16 cellular contexts compared by ENCODE assay signal in the genomic region with DNA sequence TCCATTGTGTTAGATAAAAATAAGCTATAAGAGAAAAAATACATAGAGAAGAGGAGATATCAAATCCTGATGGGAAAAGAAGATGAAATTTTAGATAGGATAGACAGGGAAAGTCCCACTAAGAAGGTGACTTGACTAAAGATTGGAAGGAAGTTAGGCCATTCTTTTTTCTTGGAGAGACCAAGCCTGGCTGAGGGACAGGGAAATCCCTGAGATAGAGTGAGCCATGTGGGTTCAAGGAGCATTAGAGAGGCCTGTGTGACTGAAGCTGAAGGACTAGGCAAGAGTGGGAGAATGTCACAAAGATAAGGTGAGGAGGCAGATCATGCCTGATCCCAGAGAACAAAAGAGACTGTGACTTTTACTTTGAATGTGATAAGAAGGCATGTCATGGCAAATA. TPM values are rescaled to one million over a fixed set of nuclear protein-coding genes. Genes with fewer than 3 reads are reported as not detected.
A peak's percentile ranks its signal among the peaks of the same experiment; 100 is the strongest.
DNase-seq lines count a peak whose midpoint lies in the region; ATAC-seq, FAIRE-seq and TF ChIP-seq lines count a peak whose summit lies in the region.
"Had no signal": no experiment of that assay in that cellular context is flagged by ENCODE, and none has a peak within 500 bp of the region (broad histone marks: within the 10 kb centered on the region; RNA-seq: fewer than 3 reads in every experiment).

No MANE protein-coding gene starts in this region.

- H3K9ac ChIP-seq in astrocyte (ENCODE audit: low read length): no peak overlapping the region
- H3K9ac ChIP-seq in mesendoderm (ENCODE audit: low read length): no peak overlapping the region
- H3K9ac ChIP-seq: BLaER1 treated with 17β-estradiol and CSF1 and Interleukin-3, amounts not matched to agents 10 nM and 100 nM had no signal

- H3K9me3 ChIP-seq in cardiac muscle cell (ENCODE audit: low read depth): no peaks in the 10 kb centered on the region
- no peaks in the 10 kb centered on the region for H3K9me3 ChIP-seq in astrocyte (ENCODE audit: insufficient read depth, low read depth, low read length)

- H3K27ac ChIP-seq in cardiac muscle cell: peak overlapping the region; percentile 72
- peak overlapping the region; percentile 30 for H3K27ac ChIP-seq in astrocyte (ENCODE audit: low read depth, low read length)
- no peak overlapping the region for H3K27ac ChIP-seq in mesendoderm (ENCODE audit: low read depth, low read length)
- H3K27ac ChIP-seq: BLaER1 treated with 17β-estradiol and CSF1 and Interleukin-3, amounts not matched to agents 10 nM and 100 nM had no signal

- H3K18ac ChIP-seq in mesendoderm (ENCODE audit: low read length): no peak overlapping the region

- H3K4me1 ChIP-seq in cardiac muscle cell (ENCODE audit: low read depth) (peaks cover 39% of the 10 kb centered on the region), astrocyte (ENCODE audit: insufficient read depth, low read length) (peaks cover 34% of the 10 kb centered on the region), mesendoderm (ENCODE audit: control insufficient read depth, low read depth, low read length) (no peaks in the 10 kb centered on the region)

- no peaks in the 10 kb centered on the region for H3K9me3 Mint-ChIP-seq in astrocyte (ENCODE audit: unreplicated experiment)
- H3K9me3 Mint-ChIP-seq: GM23338 had no signal

- peak overlapping the region; percentile 35 for H2AFZ ChIP-seq in astrocyte (ENCODE audit: low read depth, low read length)
- H2AFZ ChIP-seq: GM23338 had no signal

- no peaks in the 10 kb centered on the region for H3K79me2 ChIP-seq in astrocyte (ENCODE audit: insufficient read depth, low read length)
- H3K79me2 ChIP-seq in mesendoderm (ENCODE audit: control insufficient read depth, insufficient read depth, low read length): no peaks in the 10 kb centered on the region

- no peak overlapping the region for H4K8ac ChIP-seq in mesendoderm (ENCODE audit: low read depth, low read length)

- no peaks in the 10 kb centered on the region for H3K27me3 Mint-ChIP-seq in astrocyte (ENCODE audit: low read depth, unreplicated experiment)

- no peak overlapping the region for H4K5ac ChIP-seq in mesendoderm (ENCODE audit: low read length)

- H2BK15ac ChIP-seq in mesendoderm (replicated peaks; ENCODE audit: low read depth): no peak overlapping the region

- H3K4me3 ChIP-seq in cardiac muscle cell (no peak overlapping the region), astrocyte (ENCODE audit: insufficient read depth, low read depth, low read length) (no peak overlapping the region), mesendoderm (ENCODE audit: low read length) (no peak overlapping the region)
- H3K4me3 ChIP-seq: BLaER1 treated with 17β-estradiol and CSF1 and Interleukin-3, amounts not matched to agents 10 nM and 100 nM; GM12878; GM23338 had no signal

- H3K27ac Mint-ChIP-seq in astrocyte (ENCODE audit: unreplicated experiment): peak overlapping the region; percentile 30
- H3K27ac Mint-ChIP-seq: GM23338 had no signal

- TF ChIP-seq CTCF in cardiac muscle cell (IDR thresholded peaks at IDR 0.05; ENCODE audit: low read depth, low read length) (no peak), astrocyte (IDR thresholded peaks at IDR 0.05; ENCODE audit: insufficient read depth, low read depth, low read length) (no peak)

- FAIRE-seq in astrocyte (lab: Jason Lieb, UNC): no peak
- FAIRE-seq: GM12878 had no signal

- H3K36me3 ChIP-seq in cardiac muscle cell (no peaks in the 10 kb centered on the region), astrocyte (ENCODE audit: insufficient read depth, low read length) (no peaks in the 10 kb centered on the region), mesendoderm (ENCODE audit: control insufficient read depth, insufficient read depth, low read length) (no peaks in the 10 kb centered on the region)
- H3K36me3 ChIP-seq: BLaER1 treated with 17β-estradiol and CSF1 and Interleukin-3, amounts not matched to agents 10 nM and 100 nM had no signal

- intact Hi-C loops in cardiac septum (cut with DNase I): loop anchor here (10.0 kb wide), 1 partner anchor 301 kb away; no protein-coding TSS in a partner anchor

- no peak overlapping the region for H3K56ac ChIP-seq in mesendoderm (ENCODE audit: low read length)

- no peak overlapping the region for H3K23ac ChIP-seq in mesendoderm (ENCODE audit: low read length)

- H2BK120ac ChIP-seq in mesendoderm (ENCODE audit: low read depth, low read length): no peak overlapping the region

- H3K27me3 ChIP-seq in cardiac muscle cell (no peaks in the 10 kb centered on the region), astrocyte (ENCODE audit: insufficient read depth, low read length) (no peaks in the 10 kb centered on the region), mesendoderm (ENCODE audit: insufficient read depth, low read length, poor library complexity) (no peaks in the 10 kb centered on the region)
- H3K27me3 ChIP-seq: BLaER1 treated with 17β-estradiol and CSF1 and Interleukin-3, amounts not matched to agents 10 nM and 100 nM had no signal

- no peak overlapping the region for H3K4me2 ChIP-seq in astrocyte (ENCODE audit: low read length)
- H3K4me2 ChIP-seq in mesendoderm (ENCODE audit: low read length): no peak overlapping the region
- H3K4me2 ChIP-seq: BLaER1 treated with 17β-estradiol and CSF1 and Interleukin-3, amounts not matched to agents 10 nM and 100 nM; GM23338 had no signal

- H3K4me3 Mint-ChIP-seq in astrocyte (ENCODE audit: unreplicated experiment): no peak overlapping the region
- H3K4me3 Mint-ChIP-seq: GM23338 had no signal

- DNase-seq in cardiac muscle cell (ENCODE audit: low read depth in 1 of 2, low spot score in 1 of 2) (no peak), cardiac septum (ENCODE audit: low spot score) (no peak), astrocyte (ENCODE audit: low read depth) (no peak), mesendoderm (peak; percentile 49), HT-29 (ENCODE audit: low spot score) (no peak)
- DNase-seq: DND-41, GDM1, NCI-H1930, NCI-H2171, NCI-H748 treated with DMSO at 0.1 percent for 48 hours had no signal

- no peak overlapping the region for H3K4ac ChIP-seq in mesendoderm (ENCODE audit: low read depth, low read length)

- no peaks in the 10 kb centered on the region for H3K36me3 Mint-ChIP-seq in astrocyte (ENCODE audit: low read depth, unreplicated experiment)

- no peak overlapping the region for H2BK5ac ChIP-seq in mesendoderm (ENCODE audit: low read length)

- H3K4me1 Mint-ChIP-seq in astrocyte (ENCODE audit: low read depth, unreplicated experiment): peaks cover 68% of the 10 kb centered on the region

- ATAC-seq in GM19351 (IDR thresholded peaks at IDR 0.05; ENCODE audit: unreplicated experiment) (no peak), HG03039 (IDR thresholded peaks at IDR 0.05; ENCODE audit: unreplicated experiment) (no peak), HG03108 (IDR thresholded peaks at IDR 0.05; ENCODE audit: unreplicated experiment) (no peak)
- ATAC-seq: GM12878, GM23338 had no signal

- H2AK5ac ChIP-seq in mesendoderm (ENCODE audit: low read length): no peak overlapping the region

- no peaks in the 10 kb centered on the region for H4K20me1 ChIP-seq in astrocyte (ENCODE audit: insufficient read depth, low read length)
- H4K20me1 ChIP-seq: BLaER1 treated with 17β-estradiol and CSF1 and Interleukin-3, amounts not matched to agents 10 nM and 100 nM had no signal

- H3K79me1 ChIP-seq in mesendoderm (ENCODE audit: low read length): no peaks in the 10 kb centered on the region

RNA-seq across cellular contexts. Expression of gene DDX60L, which starts 5.2 kb away (rescaled TPM):
- total RNA-seq in cardiac muscle cell: 0.99 and 2.1 TPM in 2 replicates
- polyA plus RNA-seq in cardiac muscle cell: 1.3 and 6.1 TPM in 2 replicates
- total RNA-seq in cardiac septum: 9.9 TPM
- 90.9 and 91.8 TPM in 2 replicates for total RNA-seq in astrocyte
- 0.07 TPM for polyA plus RNA-seq in mesendoderm (2013, experiment 1 of 2)
- polyA plus RNA-seq in mesendoderm (2013, experiment 2 of 2): 0.15 TPM
- 1.9 and 5.0 TPM in 2 replicates for total RNA-seq in HT-29 (2014; rRNA removed; shearing (Covaris generic))

RNA-seq across cellular contexts. Expression of gene PALLD, which starts 11.3 kb away (rescaled TPM):
- total RNA-seq in cardiac muscle cell (131 and 178 TPM in 2 replicates), cardiac septum (705 TPM), astrocyte (498 and 551 TPM in 2 replicates)
- 157 and 225 TPM in 2 replicates for polyA plus RNA-seq in cardiac muscle cell
- polyA plus RNA-seq in mesendoderm (2013, experiment 1 of 2): 6.6 TPM
- polyA plus RNA-seq in mesendoderm (2013, experiment 2 of 2): 6.9 TPM
- 1.3 and 2.5 TPM in 2 replicates for total RNA-seq in HT-29 (2014; rRNA removed; shearing (Covaris generic))

Comparison
In these comparisons a context has a peak if more than half of its experiments do, and no peak if none do; other contexts are left out.
1. RNA of gene PALLD, which starts 11.3 kb away (total RNA-seq): 705 TPM in cardiac septum (single experiment), 498 to 551 TPM in astrocyte and 131 to 178 TPM in cardiac muscle cell; 1.3 to 2.5 TPM in HT-29; every median in the first group is over 10 times any median in the second.